9 cellular contexts compared by ENCODE assay signal in the genomic region with DNA sequence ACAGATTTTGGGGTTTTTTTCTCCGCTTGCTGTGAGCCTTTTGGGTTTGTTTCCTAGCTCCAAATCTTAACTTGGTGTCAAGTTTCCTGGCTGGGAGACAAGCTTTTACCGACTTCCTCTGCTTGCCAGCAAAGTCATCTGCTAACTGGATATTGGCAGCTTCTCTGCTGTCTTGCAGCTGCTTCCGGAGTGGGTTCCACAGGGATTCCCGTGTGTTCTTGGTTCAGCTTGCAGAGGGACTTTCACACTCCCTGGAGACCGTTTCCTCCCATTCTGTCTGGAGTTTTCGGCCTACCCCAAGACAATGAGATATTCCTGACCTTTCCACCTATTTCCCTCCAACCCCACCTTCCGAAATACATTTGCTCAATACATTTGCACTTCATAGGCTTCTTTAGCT. TPM values are rescaled to one million over a fixed set of nuclear protein-coding genes. Genes with fewer than 3 reads are reported as not detected.
A peak's percentile ranks its signal among the peaks of the same experiment; 100 is the strongest.
DNase-seq lines count a peak whose midpoint lies in the region; ATAC-seq and TF ChIP-seq lines count a peak whose summit lies in the region.
"Had no signal": no experiment of that assay in that cellular context is flagged by ENCODE, and none has a peak within 500 bp of the region (broad histone marks: within the 10 kb centered on the region; RNA-seq: fewer than 3 reads in every experiment).

No MANE protein-coding gene starts in this region.

- H3K27me3 Mint-ChIP-seq in HFFc6 (ENCODE audit: insufficient read depth) = peaks cover 4% of the 10 kb centered on the region

- H3K27ac Mint-ChIP-seq in HFFc6 = peak overlapping the region; percentile 82

- H3K9me3 Mint-ChIP-seq in HFFc6 = no peaks in the 10 kb centered on the region

- H3K4me1 Mint-ChIP-seq in HFFc6 (ENCODE audit: low read depth) = peaks cover 26% of the 10 kb centered on the region

- DNase-seq in HFFc6 (peak; percentile 82), SHP77 treated with DMSO at 0.1 percent for 48 hours (lab: John Stamatoyannopoulos, UW) (peak; percentile 14), globus pallidus (ENCODE audit: low spot score) (peak; percentile 35), sigmoid colon (peak; percentile 90), NCI-H1417 treated with DMSO at 0.1 percent for 48 hours (lab: John Stamatoyannopoulos, UW) (no peak), HuH-7 (ENCODE audit: low spot score) (no peak)
- no peak for DNase-seq in central memory CD4-positive, alpha-beta T cell

- 46 to 68% methylated on average over 7 of the region's 7 CpGs for WGBS in sigmoid colon, 2 donors

- no peaks in the 10 kb centered on the region for H3K27me3 ChIP-seq in sigmoid colon
- H3K27me3 ChIP-seq: SJSA1 had no signal

- H3K4me3 ChIP-seq in sigmoid colon = no peak overlapping the region
- H3K4me3 ChIP-seq: SJSA1 had no signal

- ATAC-seq in HG03521 (IDR thresholded peaks at IDR 0.05; ENCODE audit: unreplicated experiment) = no peak

- TF ChIP-seq CTCF in HFFc6 (IDR thresholded peaks at IDR 0.05) (no peak), sigmoid colon (IDR thresholded peaks at IDR 0.05) (no peak)

- TF ChIP-seq EP300 in sigmoid colon (IDR thresholded peaks at IDR 0.05) = peak in 1 of 4 donors; percentile 25

- intact Hi-C loops in sigmoid colon (cut with DNase I) = no loop called here

- no peaks in the 10 kb centered on the region for H3K36me3 Mint-ChIP-seq in HFFc6 (ENCODE audit: low read depth)

- TF ChIP-seq POLR2A in sigmoid colon (IDR thresholded peaks at IDR 0.05) = no peak

- peak overlapping the region; percentile 73 for H3K4me3 Mint-ChIP-seq in HFFc6

- peaks cover 0 to 6% (median 0%) of the 10 kb centered on the region in 4 donors for H3K36me3 ChIP-seq in sigmoid colon

- H3K27ac ChIP-seq in sigmoid colon = peak overlapping the region; percentile 23 to 60 (median 59)
- H3K27ac ChIP-seq: SJSA1 had no signal

- peaks cover 0 to 24% (median 16%) of the 10 kb centered on the region in 4 donors for H3K4me1 ChIP-seq in sigmoid colon

- H3K9me3 ChIP-seq in sigmoid colon = no peaks in the 10 kb centered on the region
- H3K9me3 ChIP-seq: SJSA1 had no signal

RNA-seq across cellular contexts. Expression of a gene that starts 2.2 kb away (rescaled TPM):
- total RNA-seq in HFFc6 (2021; fragmentation: NEBNext Ultra II Directional; extraction: Animal tissue kit (Norgen Biotek cat#: 25700)) = 100 to 1,000 TPM; 102 to 115 (median 106) TPM
- 10 to 100 TPM; 49.6 to 62.3 (median 53.5) TPM for total RNA-seq in sigmoid colon
- polyA plus RNA-seq in sigmoid colon = 10 to 100 TPM in 2 of 3 donors, 1 to 10 TPM in 1; 7.8 to 59.8 (median 15.5) TPM

RNA-seq across cellular contexts. Expression of a gene that starts 41.8 kb away (rescaled TPM):
- total RNA-seq in HFFc6 (2021; fragmentation: NEBNext Ultra II Directional; extraction: Animal tissue kit (Norgen Biotek cat#: 25700)) = 100 to 1,000 TPM in 1 of 6 experiments, 10 to 100 TPM in 5; 90.6 to 101 (median 95.2) TPM
- total RNA-seq in sigmoid colon = 10 to 100 TPM; 27.8 to 54.6 (median 47.2) TPM
- polyA plus RNA-seq in sigmoid colon = 100 to 1,000 TPM; 103 to 122 (median 115) TPM

Comparison
In these comparisons a context has a peak if more than half of its experiments do, and no peak if none do; other contexts are left out.
1. DNase-seq: peak in HFFc6 (single experiment), SHP77 treated with DMSO at 0.1 percent for 48 hours (single experiment), globus pallidus (single experiment) and sigmoid colon (single experiment); none in central memory CD4-positive, alpha-beta T cell (single experiment), NCI-H1417 treated with DMSO at 0.1 percent for 48 hours (single experiment) and HuH-7 (single experiment).